ENCODE assay signal across 11 cellular contexts in genomic region chr6:16602035-16602434, GRCh38.
DNase-seq lines count a peak whose midpoint lies in the region; ATAC-seq and TF ChIP-seq lines count a peak whose summit lies in the region.
"Had no signal": no experiment of that assay in that cellular context is flagged by ENCODE, and none has a peak within 500 bp of the region (broad histone marks: within the 10 kb centered on the region; RNA-seq: fewer than 3 reads in every experiment).

No MANE protein-coding gene starts in this region.

- H3K36me3 ChIP-seq in Peyer's patch = no peaks in the 10 kb centered on the region
- no peaks in the 10 kb centered on the region for H3K36me3 ChIP-seq in A673 (ENCODE audit: insufficient read depth, low read length, poor library complexity, severe bottlenecking)

- no peaks in the 10 kb centered on the region for H3K27me3 ChIP-seq in Peyer's patch
- no peaks in the 10 kb centered on the region for H3K27me3 ChIP-seq in A673 (replicated peaks; ENCODE audit: insufficient read depth, low read depth, low read length, poor library complexity)

- no peaks in the 10 kb centered on the region for H3K9me3 ChIP-seq in Peyer's patch
- H3K9me3 ChIP-seq in A673 (ENCODE audit: low read depth, low read length, poor library complexity, severe bottlenecking) = no peaks in the 10 kb centered on the region

- peak; percentile 17 for DNase-seq in stimulated activated CD4-positive, alpha-beta T cell treated with anti-CD3 and anti-CD28 coated beads, Interleukin-12 subunit alpha, Interleukin-12 subunit beta, amount 100 ng/mL, for 4 hours
- no peak for DNase-seq in stimulated activated CD4-positive, alpha-beta T cell treated with anti-CD3 and anti-CD28 coated beads, Interleukin-4, amount 100 ng/mL, for 1 hour
- peak; percentile 83 for DNase-seq in activated CD4-positive, alpha-beta memory T cell treated with anti-CD3 and anti-CD28 coated beads for 36 hours
- DNase-seq in RWPE1 (ENCODE audit: low spot score) (no peak), Peyer's patch (no peak), A673 (ENCODE audit: low spot score) (no peak), NCI-H2171 treated with DMSO at 0.1 percent for 48 hours (lab: John Stamatoyannopoulos, UW) (no peak)
- DNase-seq: GM23248, NCI-H1092 had no signal

- peak overlapping the region; percentile 3 for H3K27ac Mint-ChIP-seq in activated CD4-positive, alpha-beta memory T cell treated with anti-CD3 and anti-CD28 coated beads for 36 hours

- TF ChIP-seq CTCF in RWPE1 (conservative IDR thresholded peaks at IDR 0.05; ENCODE audit: low read depth) (no peak), Peyer's patch (IDR thresholded peaks at IDR 0.05) (no peak), A673 (conservative IDR thresholded peaks at IDR 0.05; ENCODE audit: low read depth, low read length) (no peak)

- H3K4me1 Mint-ChIP-seq in activated CD4-positive, alpha-beta memory T cell treated with anti-CD3 and anti-CD28 coated beads for 36 hours (ENCODE audit: low read depth) = peaks cover 47% of the 10 kb centered on the region

- no peaks in the 10 kb centered on the region for H3K4me1 ChIP-seq in Peyer's patch
- no peaks in the 10 kb centered on the region for H3K4me1 ChIP-seq in A673 (ENCODE audit: insufficient read depth, low read length, poor library complexity, severe bottlenecking)

- no peaks in the 10 kb centered on the region for H3K27me3 Mint-ChIP-seq in activated CD4-positive, alpha-beta memory T cell treated with anti-CD3 and anti-CD28 coated beads for 36 hours

- peaks cover 15% of the 10 kb centered on the region for H3K36me3 Mint-ChIP-seq in activated CD4-positive, alpha-beta memory T cell treated with anti-CD3 and anti-CD28 coated beads for 36 hours

- TF ChIP-seq POLR2A in Peyer's patch (IDR thresholded peaks at IDR 0.05) = no peak

- intact Hi-C loops in activated CD4-positive, alpha-beta memory T cell treated with anti-CD3 and anti-CD28 coated beads for 36 hours (cut with micrococcal nuclease) = loop anchor here (1.0 to 5.0 kb wide), 3 partner anchors 10 to 280 kb away; no protein-coding TSS in a partner anchor
- intact Hi-C loops in A673 (cut with micrococcal nuclease; ENCODE audit: unreplicated experiment) = no loop called here

- POLR2A ChIA-PET in activated CD4-positive, alpha-beta memory T cell treated with anti-CD3 and anti-CD28 coated beads for 36 hours (lab: Charles Lee) = interaction anchor here (0.6 to 1.3 kb wide), 8 partner anchors 11 to 365 kb away, joined by 3 to 8 read pairs (median 4); no protein-coding TSS in a partner anchor
- POLR2A ChIA-PET in RWPE1 (lab: Yijun Ruan, JAX; ENCODE audit: low non-redundant PET) (no interaction called here), A673 (lab: Charles Lee; ENCODE audit: low non-redundant PET) (no interaction called here)

- BruUV-seq in A673 (replicated peaks; lab: Mats Ljungman, UMichigan) = no TSS peak

- CTCF ChIA-PET in activated CD4-positive, alpha-beta memory T cell treated with anti-CD3 and anti-CD28 coated beads for 36 hours (lab: Charles Lee) = interaction anchor here (0.7 to 1.7 kb wide), 8 partner anchors 11 to 270 kb away, joined by 3 to 9 read pairs (median 4); no protein-coding TSS in a partner anchor
- CTCF ChIA-PET in RWPE1 (lab: Yijun Ruan, JAX) (interaction anchor here (0.6 to 0.7 kb wide), 2 partner anchors 14 to 403 kb away, joined by 3 to 5 read pairs; no protein-coding TSS in a partner anchor), A673 (lab: Charles Lee) (no interaction called here)

- no peak overlapping the region for H3K4me3 Mint-ChIP-seq in activated CD4-positive, alpha-beta memory T cell treated with anti-CD3 and anti-CD28 coated beads for 36 hours

- H3K27ac ChIP-seq in RWPE1 (no peak overlapping the region), Peyer's patch (no peak overlapping the region), A673 (ENCODE audit: low read depth, low read length, poor library complexity, severe bottlenecking) (no peak overlapping the region)
- H3K27ac ChIP-seq: C4-2B, GM23248 had no signal

- H3K9me3 Mint-ChIP-seq in activated CD4-positive, alpha-beta memory T cell treated with anti-CD3 and anti-CD28 coated beads for 36 hours = no peaks in the 10 kb centered on the region

- peak; percentile 90 for ATAC-seq in HG02759 (IDR thresholded peaks at IDR 0.05; ENCODE audit: unreplicated experiment)

- no peak overlapping the region for H3K4me3 ChIP-seq in Peyer's patch
- no peak overlapping the region for H3K4me3 ChIP-seq in A673 (ENCODE audit: low read depth, low read length, poor library complexity, severe bottlenecking)
- H3K4me3 ChIP-seq: GM23248 had no signal

Comparison
In these comparisons a context has a peak if more than half of its experiments do, and no peak if none do; other contexts are left out.
1. DNase-seq: peak in stimulated activated CD4-positive, alpha-beta T cell treated with anti-CD3 and anti-CD28 coated beads, Interleukin-12 subunit alpha, Interleukin-12 subunit beta, amount 100 ng/mL, for 4 hours (single experiment) and activated CD4-positive, alpha-beta memory T cell treated with anti-CD3 and anti-CD28 coated beads for 36 hours (single experiment); none in stimulated activated CD4-positive, alpha-beta T cell treated with anti-CD3 and anti-CD28 coated beads, Interleukin-4, amount 100 ng/mL, for 1 hour (single experiment), RWPE1 (single experiment), Peyer's patch (0 of 3), A673 (single experiment) and NCI-H2171 treated with DMSO at 0.1 percent for 48 hours (single experiment).